ENCODE assay signal across 13 cellular contexts in the genomic region with DNA sequence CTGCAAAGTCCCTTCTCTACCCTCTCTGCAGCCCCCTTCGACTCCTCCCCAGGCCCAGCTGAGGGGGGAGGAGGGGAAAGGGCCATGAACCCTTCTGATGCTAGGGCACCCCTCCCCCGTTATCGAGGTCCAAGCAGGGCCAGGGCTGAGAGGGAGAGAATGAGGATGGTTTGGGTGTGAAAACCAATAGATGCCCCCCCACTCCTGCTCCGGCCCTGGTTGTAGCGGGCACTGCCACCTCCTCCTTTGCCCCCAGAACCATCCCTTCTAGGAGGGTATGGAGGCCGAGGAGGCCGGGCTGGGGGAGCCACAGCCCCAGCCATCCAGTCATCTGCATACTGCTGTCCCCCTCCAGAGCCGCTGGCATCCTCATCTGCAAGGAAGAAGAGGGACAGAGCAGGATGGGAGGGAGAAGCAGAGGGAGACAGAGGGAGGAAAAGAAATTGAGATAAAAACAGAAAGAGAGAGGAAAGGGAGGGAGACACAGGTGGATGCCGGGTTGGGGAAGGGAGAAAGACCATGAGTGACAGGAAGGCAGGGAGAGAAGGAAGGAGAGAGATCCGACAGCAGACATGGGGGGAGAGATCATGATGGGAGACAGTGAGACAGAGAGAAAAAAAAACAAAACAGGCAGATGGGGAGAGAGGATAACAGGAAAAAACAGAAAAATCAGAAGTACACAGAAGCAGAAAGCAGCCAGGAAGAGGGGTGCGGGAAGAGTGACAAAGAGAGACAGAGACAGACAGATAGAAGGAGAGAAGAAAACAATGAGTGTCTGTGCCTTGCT. TPM values are rescaled to one million over a fixed set of nuclear protein-coding genes. Genes with fewer than 3 reads are reported as not detected.
DNase-seq lines count a peak whose midpoint lies in the region; ATAC-seq, FAIRE-seq and TF ChIP-seq lines count a peak whose summit lies in the region.
"Had no signal": no experiment of that assay in that cellular context is flagged by ENCODE, and none has a peak within 500 bp of the region (broad histone marks: within the 10 kb centered on the region; RNA-seq: fewer than 3 reads in every experiment).

No MANE protein-coding gene starts in this region.

- no peak for TF ChIP-seq EP300 in HepG2 (IDR thresholded peaks at IDR 0.05; ENCODE audit: low read depth in 2 of 2, low read length in 2 of 2)
- TF ChIP-seq EP300 in HepG2 (CRISPR knock-in tag; IDR thresholded peaks at IDR 0.05; ENCODE audit: borderline replicate concordance): no peak

- H3K23ac ChIP-seq in mesenchymal stem cell (ENCODE audit: low read length in 2 of 2): no peak overlapping the region

- peak overlapping the region; percentile 35 for H3K27ac Mint-ChIP-seq in activated T-helper 1 cell treated with anti-CD3 and anti-CD28 coated beads, Interleukin-12 subunit alpha, Interleukin-12 subunit beta, Interleukin-2, Interleukin-4 antibody, amounts not matched to agents 30 ng/mL and 10 ng/mL and 1 ng/mL, durations not matched to agents 14 hours and 24 hours and 36 hours

- no peak for DNase-seq in HepG2 (ENCODE audit: low spot score)
- no peak for DNase-seq in right lobe of liver
- no peak for DNase-seq in activated T-helper 1 cell treated with anti-CD3 and anti-CD28 coated beads, Interleukin-12 subunit alpha, Interleukin-12 subunit beta, Interleukin-2, Interleukin-4 antibody, amounts not matched to agents 30 ng/mL and 10 ng/mL and 1 ng/mL, durations not matched to agents 14 hours and 24 hours and 36 hours (ENCODE audit: low spot score)
- no peak for DNase-seq in mesenchymal stem cell
- DNase-seq in HuH-7 (ENCODE audit: low spot score): no peak
- DNase-seq in dedifferentiated amniotic fluid mesenchymal stem cell (ENCODE audit: extremely low spot score): no peak
- DNase-seq in CD1c-positive myeloid dendritic cell (ENCODE audit: extremely low spot score): no peak
- DNase-seq: AML-193, GF-D8, NCI-H1105, SHP77 treated with DMSO at 0.1 percent for 48 hours had no signal

- H3K79me1 ChIP-seq in mesenchymal stem cell (replicated peaks; ENCODE audit: low read length, poor library complexity, severe bottlenecking): peaks cover under 1% of the 10 kb centered on the region

- 0 out of 6 replicates have a peak overlapping the region, but pooled peaks of 1 of the 3 experiments have one; percentile 73 for H3K4me3 ChIP-seq in HepG2 (replicated peaks in 1 of 3; ENCODE audit: insufficient read depth in 1 of 3, low read depth in 2 of 3, low read length in 3 of 3)
- H3K4me3 ChIP-seq in right lobe of liver: no peak overlapping the region
- H3K4me3 ChIP-seq in mesenchymal stem cell (ENCODE audit: insufficient read depth in 1 of 2, low read depth in 1 of 2, low read length in 2 of 2): no peak overlapping the region

- H3K18ac ChIP-seq in mesenchymal stem cell (ENCODE audit: low read depth in 1 of 2, low read length in 2 of 2): no peak overlapping the region

- no peaks in the 10 kb centered on the region for H3K79me2 ChIP-seq in HepG2 (ENCODE audit: insufficient read depth, low read length)

- TF ChIP-seq RAD21 in HepG2 (CRISPR knock-in tag; IDR thresholded peaks at IDR 0.05): no peak

- no peak overlapping the region for H3K4ac ChIP-seq in mesenchymal stem cell (ENCODE audit: low read depth in 1 of 2, low read length in 2 of 2)

- no peak overlapping the region for H2BK5ac ChIP-seq in mesenchymal stem cell (ENCODE audit: low read depth, low read length, poor library complexity, severe bottlenecking)

- H2BK15ac ChIP-seq in mesenchymal stem cell (ENCODE audit: low read depth, poor library complexity, severe bottlenecking): no peak overlapping the region

- no peak for TF ChIP-seq POLR2A in HepG2 (IDR thresholded peaks at IDR 0.05; ENCODE audit: insufficient read depth in 1 of 2, low read depth in 2 of 2, low read length in 2 of 2)
- TF ChIP-seq POLR2A in right lobe of liver (IDR thresholded peaks at IDR 0.05): no peak

- POLR2A ChIA-PET in HepG2 (lab: Yijun Ruan, JAX): no interaction called here

- CTCF ChIA-PET in HepG2 (lab: Yijun Ruan, JAX; ENCODE audit: low intra/inter-chr PET ratio, low total read pairs): no interaction called here

- no peak overlapping the region for H4K91ac ChIP-seq in mesenchymal stem cell (ENCODE audit: low read length)

- H3K4me1 ChIP-seq in HepG2 (ENCODE audit: insufficient read depth, low read length) (peaks cover 43% of the 10 kb centered on the region), right lobe of liver (peaks cover 0 to 6% (median 2%) of the 10 kb centered on the region in 4 donors), mesenchymal stem cell (ENCODE audit: control insufficient read depth, insufficient read depth, low read depth, low read length) (peaks cover 26% of the 10 kb centered on the region)

- peaks cover 1 to 43% of the 10 kb centered on the region in 2 experiments; a peak in 3 of 5 replicates for H3K27me3 ChIP-seq in HepG2 (ENCODE audit: control insufficient read depth in 1 of 2, insufficient read depth in 2 of 2, low read length in 2 of 2)
- H3K27me3 ChIP-seq in right lobe of liver: no peaks in the 10 kb centered on the region
- peaks cover 35 to 44% of the 10 kb centered on the region in 2 experiments for H3K27me3 ChIP-seq in mesenchymal stem cell (ENCODE audit: control insufficient read depth in 1 of 2, insufficient read depth in 1 of 2, low read length in 2 of 2)

- H3K9ac ChIP-seq in HepG2 (ENCODE audit: insufficient read depth, low read depth, low read length) (no peak overlapping the region), mesenchymal stem cell (ENCODE audit: low read length) (no peak overlapping the region)

- H4K20me1 ChIP-seq in HepG2 (ENCODE audit: insufficient read depth, low read length): no peaks in the 10 kb centered on the region

- FAIRE-seq in HepG2 (lab: Jason Lieb, UNC): no peak

- peaks cover 34% of the 10 kb centered on the region for H3K27me3 Mint-ChIP-seq in activated T-helper 1 cell treated with anti-CD3 and anti-CD28 coated beads, Interleukin-12 subunit alpha, Interleukin-12 subunit beta, Interleukin-2, Interleukin-4 antibody, amounts not matched to agents 30 ng/mL and 10 ng/mL and 1 ng/mL, durations not matched to agents 14 hours and 24 hours and 36 hours (ENCODE audit: insufficient read depth)

- H3K4me3 Mint-ChIP-seq in activated T-helper 1 cell treated with anti-CD3 and anti-CD28 coated beads, Interleukin-12 subunit alpha, Interleukin-12 subunit beta, Interleukin-2, Interleukin-4 antibody, amounts not matched to agents 30 ng/mL and 10 ng/mL and 1 ng/mL, durations not matched to agents 14 hours and 24 hours and 36 hours: peak overlapping the region; percentile 76

- H2BK120ac ChIP-seq in mesenchymal stem cell (ENCODE audit: low read depth, low read length): no peak overlapping the region

- no peak for ATAC-seq in HepG2
- no peak for ATAC-seq in right lobe of liver
- no peak for ATAC-seq in GM18909 (IDR thresholded peaks at IDR 0.05; ENCODE audit: poor library complexity, unreplicated experiment)

- no peak overlapping the region for H2AK5ac ChIP-seq in mesenchymal stem cell (ENCODE audit: low read length, severe bottlenecking)

- H3K9me3 ChIP-seq in HepG2 (ENCODE audit: low read length) (no peaks in the 10 kb centered on the region), right lobe of liver (no peaks in the 10 kb centered on the region), mesenchymal stem cell (ENCODE audit: control insufficient read depth, low read length) (no peaks in the 10 kb centered on the region)

- H3K4me1 Mint-ChIP-seq in activated T-helper 1 cell treated with anti-CD3 and anti-CD28 coated beads, Interleukin-12 subunit alpha, Interleukin-12 subunit beta, Interleukin-2, Interleukin-4 antibody, amounts not matched to agents 30 ng/mL and 10 ng/mL and 1 ng/mL, durations not matched to agents 14 hours and 24 hours and 36 hours (ENCODE audit: low read depth): peaks cover 67% of the 10 kb centered on the region

- H3K9me3 Mint-ChIP-seq in activated T-helper 1 cell treated with anti-CD3 and anti-CD28 coated beads, Interleukin-12 subunit alpha, Interleukin-12 subunit beta, Interleukin-2, Interleukin-4 antibody, amounts not matched to agents 30 ng/mL and 10 ng/mL and 1 ng/mL, durations not matched to agents 14 hours and 24 hours and 36 hours: no peaks in the 10 kb centered on the region

- no peak overlapping the region for H3K27ac ChIP-seq in HepG2 (ENCODE audit: extremely low read length, insufficient read depth, low read length)
- no peak overlapping the region for H3K27ac ChIP-seq in right lobe of liver
- no peak overlapping the region for H3K27ac ChIP-seq in mesenchymal stem cell (ENCODE audit: low read length, poor library complexity, severe bottlenecking)
- H3K27ac ChIP-seq: coronary artery had no signal

- H3K4me2 ChIP-seq in HepG2 (ENCODE audit: low read depth, low read length): peak overlapping the region; percentile 77; the same call in 1 of the 2 replicates
- no peak overlapping the region for H3K4me2 ChIP-seq in mesenchymal stem cell (ENCODE audit: low read length, poor library complexity, severe bottlenecking)

- H2AFZ ChIP-seq in HepG2 (ENCODE audit: low read length): no peak overlapping the region
- H2AFZ ChIP-seq in mesenchymal stem cell (ENCODE audit: low read depth, low read length): no peak overlapping the region

- H3K36me3 Mint-ChIP-seq in activated T-helper 1 cell treated with anti-CD3 and anti-CD28 coated beads, Interleukin-12 subunit alpha, Interleukin-12 subunit beta, Interleukin-2, Interleukin-4 antibody, amounts not matched to agents 30 ng/mL and 10 ng/mL and 1 ng/mL, durations not matched to agents 14 hours and 24 hours and 36 hours (ENCODE audit: low read depth): peaks cover 2% of the 10 kb centered on the region

- H3K36me3 ChIP-seq in HepG2 (replicated peaks in 1 of 2; ENCODE audit: control insufficient read depth in 1 of 2, insufficient read depth in 2 of 2, low read length in 2 of 2) (no peaks in the 10 kb centered on the region), right lobe of liver (no peaks in the 10 kb centered on the region), mesenchymal stem cell (ENCODE audit: control insufficient read depth in 1 of 2, insufficient read depth in 2 of 2, low read depth in 1 of 2, low read length in 2 of 2) (peaks cover 0 to 11% of the 10 kb centered on the region in 2 experiments)

- H4K8ac ChIP-seq in mesenchymal stem cell (ENCODE audit: low read length): peak overlapping the region; percentile 24

- no peak overlapping the region for H3K14ac ChIP-seq in mesenchymal stem cell (ENCODE audit: low read length in 2 of 2)

- in situ Hi-C loops in HepG2 (cut with HindIII; ENCODE audit: extremely low pct_ligation_motif_present, low pct_unique_long_range_greater_than_20kb): no loop called here

- intact Hi-C loops in HepG2 (cut with micrococcal nuclease; ENCODE audit: unreplicated experiment) (no loop called here), right lobe of liver (cut with DNase I) (no loop called here)
- intact Hi-C loops in activated T-helper 1 cell treated with anti-CD3 and anti-CD28 coated beads, Interleukin-12 subunit alpha, Interleukin-12 subunit beta, Interleukin-2, Interleukin-4 antibody, amounts not matched to agents 30 ng/mL and 10 ng/mL and 1 ng/mL, durations not matched to agents 14 hours and 24 hours and 36 hours (cut with micrococcal nuclease): no loop called here

- BruUV-seq in HepG2 (replicated peaks; lab: Mats Ljungman, UMichigan): no TSS peak

- TF ChIP-seq CTCF in HepG2 (CRISPR knock-in tag; IDR thresholded peaks at IDR 0.05) (no peak), right lobe of liver (IDR thresholded peaks at IDR 0.05) (no peak)

- WGBS in HepG2 (ENCODE audit: low lambda C conversion rate): 55% methylated on average over 11 of the region's 11 CpGs
- 71% methylated on average over 10 of the region's 11 CpGs for WGBS in right lobe of liver (ENCODE audit: insufficient coverage, low coverage, low lambda C conversion rate, missing lambda C conversion rate)
- WGBS in mesenchymal stem cell: 82% methylated on average over 8 of the region's 11 CpGs

- no peak overlapping the region for H2BK12ac ChIP-seq in mesenchymal stem cell (ENCODE audit: low read length in 2 of 2)

RNA-seq across cellular contexts. Expression of a gene that starts 1.9 kb away (rescaled TPM):
- total RNA-seq in HepG2 (2016; rRNA removed; fragmentation: Illumina TruSeq; extraction: Trizol) (0.29 TPM in 1 of 2 replicates, not detected in the other), right lobe of liver (1 to 10 TPM in 1 of 6 experiments, under 1 TPM in 4, not detected in 1; 0.12 to 1.1 (median 0.56) TPM)
- not detected in 2 replicates for total RNA-seq in HepG2 (2016; cell fraction: cytosol; rRNA removed; fragmentation: Illumina TruSeq; extraction: Trizol; ENCODE audit: low read depth)
- total RNA-seq in HepG2 (2016; cell fraction: insoluble cytoplasmic fraction; rRNA removed; fragmentation: Illumina TruSeq; extraction: Trizol): 0.07 and 0.13 TPM in 2 replicates
- 0.06 and 0.14 TPM in 2 replicates for total RNA-seq in HepG2 (2016; cell fraction: membrane; rRNA removed; fragmentation: Illumina TruSeq; extraction: Trizol)
- 0.28 and 0.34 TPM in 2 replicates for total RNA-seq in HepG2 (2016; cell fraction: nucleus; rRNA removed; fragmentation: Illumina TruSeq; extraction: Trizol)
- polyA plus RNA-seq in HepG2 (2011; rRNA removed): 0.41 and 0.73 TPM in 2 replicates
- 0.24 and 0.25 TPM in 2 replicates for polyA plus RNA-seq in HepG2 (2011; cell fraction: cytosol; rRNA removed)
- polyA plus RNA-seq in HepG2 (2011; cell fraction: nucleus; rRNA removed): 1.7 and 1.8 TPM in 2 replicates
- polyA plus RNA-seq in HepG2 (2012): 0.35 and 0.71 TPM in 2 replicates
- 0.15 TPM in 1 of 2 replicates, not detected in the other for polyA plus RNA-seq in HepG2 (2016; cell fraction: cytosol; fragmentation: Illumina TruSeq; extraction: Trizol; ENCODE audit: low read depth)
- polyA plus RNA-seq in HepG2 (2016; cell fraction: insoluble cytoplasmic fraction; fragmentation: Illumina TruSeq; extraction: Trizol; ENCODE audit: low read depth): 0.22 and 0.42 TPM in 2 replicates
- polyA plus RNA-seq in HepG2 (2016; cell fraction: membrane; fragmentation: Illumina TruSeq; extraction: Trizol; ENCODE audit: low read depth): 0.13 and 0.14 TPM in 2 replicates
- polyA plus RNA-seq in HepG2 (2016; cell fraction: nucleus; fragmentation: Illumina TruSeq; extraction: Trizol; ENCODE audit: insufficient read depth, low read depth): 0.70 and 1.3 TPM in 2 replicates
- polyA minus RNA-seq in HepG2 (2011; rRNA and poly(A)+ RNA removed; ENCODE audit: low replicate concordance): 0.58 and 0.64 TPM in 2 replicates
- polyA minus RNA-seq in HepG2 (2011; cell fraction: cytosol; rRNA and poly(A)+ RNA removed): not detected in 2 replicates
- 0.25 and 0.26 TPM in 2 replicates for polyA minus RNA-seq in HepG2 (2011; cell fraction: nucleus; rRNA and poly(A)+ RNA removed)
- total RNA-seq in activated T-helper 1 cell treated with anti-CD3 and anti-CD28 coated beads, Interleukin-12 subunit alpha, Interleukin-12 subunit beta, Interleukin-2, Interleukin-4 antibody, amounts not matched to agents 30 ng/mL and 10 ng/mL and 1 ng/mL, durations not matched to agents 14 hours and 24 hours and 36 hours: 1.3 and 1.5 TPM in 2 replicates
- 8.2 TPM for polyA plus RNA-seq in mesenchymal stem cell (2013, experiment 1 of 2)
- polyA plus RNA-seq in mesenchymal stem cell (2013, experiment 2 of 2): 8.0 TPM

RNA-seq across cellular contexts. Expression of a gene that starts 6.9 kb away (rescaled TPM):
- total RNA-seq in HepG2 (2016; rRNA removed; fragmentation: Illumina TruSeq; extraction: Trizol) (0.10 and 0.64 TPM in 2 replicates), right lobe of liver (under 1 TPM in 2 of 6 experiments, not detected in 4; 0.35 to 0.40 TPM)
- total RNA-seq in HepG2 (2016; cell fraction: cytosol; rRNA removed; fragmentation: Illumina TruSeq; extraction: Trizol; ENCODE audit: low read depth): 0.35 TPM in 1 of 2 replicates, not detected in the other
- 1.0 TPM in 1 of 2 replicates, not detected in the other for total RNA-seq in HepG2 (2016; cell fraction: insoluble cytoplasmic fraction; rRNA removed; fragmentation: Illumina TruSeq; extraction: Trizol)
- 0.12 and 0.14 TPM in 2 replicates for total RNA-seq in HepG2 (2016; cell fraction: membrane; rRNA removed; fragmentation: Illumina TruSeq; extraction: Trizol)
- 2.1 and 2.7 TPM in 2 replicates for total RNA-seq in HepG2 (2016; cell fraction: nucleus; rRNA removed; fragmentation: Illumina TruSeq; extraction: Trizol)
- polyA plus RNA-seq in HepG2 (2011; rRNA removed): 0.76 and 0.78 TPM in 2 replicates
- 0.46 and 0.51 TPM in 2 replicates for polyA plus RNA-seq in HepG2 (2011; cell fraction: cytosol; rRNA removed)
- 6.6 and 8.4 TPM in 2 replicates for polyA plus RNA-seq in HepG2 (2011; cell fraction: nucleus; rRNA removed)
- 0.68 and 1.2 TPM in 2 replicates for polyA plus RNA-seq in HepG2 (2012)
- polyA plus RNA-seq in HepG2 (2016; cell fraction: cytosol; fragmentation: Illumina TruSeq; extraction: Trizol; ENCODE audit: low read depth): 0.05 TPM in 1 of 2 replicates, not detected in the other
- polyA plus RNA-seq in HepG2 (2016; cell fraction: insoluble cytoplasmic fraction; fragmentation: Illumina TruSeq; extraction: Trizol; ENCODE audit: low read depth): 0.38 and 0.47 TPM in 2 replicates
- 0.07 TPM in 1 of 2 replicates, not detected in the other for polyA plus RNA-seq in HepG2 (2016; cell fraction: membrane; fragmentation: Illumina TruSeq; extraction: Trizol; ENCODE audit: low read depth)
- polyA plus RNA-seq in HepG2 (2016; cell fraction: nucleus; fragmentation: Illumina TruSeq; extraction: Trizol; ENCODE audit: insufficient read depth, low read depth): 3.9 and 4.1 TPM in 2 replicates
- 0.94 and 1.2 TPM in 2 replicates for polyA minus RNA-seq in HepG2 (2011; rRNA and poly(A)+ RNA removed; ENCODE audit: low replicate concordance)
- polyA minus RNA-seq in HepG2 (2011; cell fraction: cytosol; rRNA and poly(A)+ RNA removed): 0.49 TPM in 1 of 2 replicates, not detected in the other
- 0.90 and 3.9 TPM in 2 replicates for polyA minus RNA-seq in HepG2 (2011; cell fraction: nucleus; rRNA and poly(A)+ RNA removed)
- 3.9 and 4.8 TPM in 2 replicates for total RNA-seq in activated T-helper 1 cell treated with anti-CD3 and anti-CD28 coated beads, Interleukin-12 subunit alpha, Interleukin-12 subunit beta, Interleukin-2, Interleukin-4 antibody, amounts not matched to agents 30 ng/mL and 10 ng/mL and 1 ng/mL, durations not matched to agents 14 hours and 24 hours and 36 hours
- 3.4 TPM for polyA plus RNA-seq in mesenchymal stem cell (2013, experiment 1 of 2)
- 2.7 TPM for polyA plus RNA-seq in mesenchymal stem cell (2013, experiment 2 of 2)

RNA-seq across cellular contexts. Expression of a gene that starts 7.4 kb away (rescaled TPM):
- total RNA-seq in HepG2 (2016; rRNA removed; fragmentation: Illumina TruSeq; extraction: Trizol) (0.22 and 0.33 TPM in 2 replicates), right lobe of liver (1 to 10 TPM in 4 of 6 experiments, under 1 TPM in 2; 0.81 to 5.9 (median 4.4) TPM)
- total RNA-seq in HepG2 (2016; cell fraction: cytosol; rRNA removed; fragmentation: Illumina TruSeq; extraction: Trizol; ENCODE audit: low read depth): not detected in 2 replicates
- 0.15 and 0.43 TPM in 2 replicates for total RNA-seq in HepG2 (2016; cell fraction: insoluble cytoplasmic fraction; rRNA removed; fragmentation: Illumina TruSeq; extraction: Trizol)
- 0.10 TPM in 1 of 2 replicates, not detected in the other for total RNA-seq in HepG2 (2016; cell fraction: membrane; rRNA removed; fragmentation: Illumina TruSeq; extraction: Trizol)
- total RNA-seq in HepG2 (2016; cell fraction: nucleus; rRNA removed; fragmentation: Illumina TruSeq; extraction: Trizol): 1.1 and 1.7 TPM in 2 replicates
- 0.09 and 0.12 TPM in 2 replicates for polyA plus RNA-seq in HepG2 (2011; rRNA removed)
- polyA plus RNA-seq in HepG2 (2011; cell fraction: cytosol; rRNA removed): 0.05 and 0.08 TPM in 2 replicates
- polyA plus RNA-seq in HepG2 (2011; cell fraction: nucleus; rRNA removed): 0.80 and 1.3 TPM in 2 replicates
- polyA plus RNA-seq in HepG2 (2012): 2.9 and 4.8 TPM in 2 replicates
- not detected in 2 replicates for polyA plus RNA-seq in HepG2 (2016; cell fraction: cytosol; fragmentation: Illumina TruSeq; extraction: Trizol; ENCODE audit: low read depth)
- polyA plus RNA-seq in HepG2 (2016; cell fraction: insoluble cytoplasmic fraction; fragmentation: Illumina TruSeq; extraction: Trizol; ENCODE audit: low read depth): not detected in 2 replicates
- polyA plus RNA-seq in HepG2 (2016; cell fraction: membrane; fragmentation: Illumina TruSeq; extraction: Trizol; ENCODE audit: low read depth): not detected in 2 replicates
- 0.81 and 0.92 TPM in 2 replicates for polyA plus RNA-seq in HepG2 (2016; cell fraction: nucleus; fragmentation: Illumina TruSeq; extraction: Trizol; ENCODE audit: insufficient read depth, low read depth)
- 0.06 and 1.5 TPM in 2 replicates for polyA minus RNA-seq in HepG2 (2011; rRNA and poly(A)+ RNA removed; ENCODE audit: low replicate concordance)
- polyA minus RNA-seq in HepG2 (2011; cell fraction: cytosol; rRNA and poly(A)+ RNA removed): not detected in 2 replicates
- 0.52 and 0.62 TPM in 2 replicates for polyA minus RNA-seq in HepG2 (2011; cell fraction: nucleus; rRNA and poly(A)+ RNA removed)
- total RNA-seq in activated T-helper 1 cell treated with anti-CD3 and anti-CD28 coated beads, Interleukin-12 subunit alpha, Interleukin-12 subunit beta, Interleukin-2, Interleukin-4 antibody, amounts not matched to agents 30 ng/mL and 10 ng/mL and 1 ng/mL, durations not matched to agents 14 hours and 24 hours and 36 hours: 25.0 and 30.6 TPM in 2 replicates
- 0.15 TPM for polyA plus RNA-seq in mesenchymal stem cell (2013, experiment 1 of 2)
- polyA plus RNA-seq in mesenchymal stem cell (2013, experiment 2 of 2): 0.32 TPM

RNA-seq across cellular contexts. Expression of a gene that starts 11.8 kb away (rescaled TPM):
- 2.0 and 9.6 TPM in 2 replicates for total RNA-seq in HepG2 (2016; rRNA removed; fragmentation: Illumina TruSeq; extraction: Trizol)
- total RNA-seq in HepG2 (2016; cell fraction: cytosol; rRNA removed; fragmentation: Illumina TruSeq; extraction: Trizol; ENCODE audit: low read depth): 1.5 and 1.8 TPM in 2 replicates
- 2.3 and 9.9 TPM in 2 replicates for total RNA-seq in HepG2 (2016; cell fraction: insoluble cytoplasmic fraction; rRNA removed; fragmentation: Illumina TruSeq; extraction: Trizol)
- 3.1 and 3.3 TPM in 2 replicates for total RNA-seq in HepG2 (2016; cell fraction: membrane; rRNA removed; fragmentation: Illumina TruSeq; extraction: Trizol)
- total RNA-seq in HepG2 (2016; cell fraction: nucleus; rRNA removed; fragmentation: Illumina TruSeq; extraction: Trizol): 15.6 and 20.8 TPM in 2 replicates
- polyA plus RNA-seq in HepG2 (2011; rRNA removed): 4.7 and 7.0 TPM in 2 replicates
- polyA plus RNA-seq in HepG2 (2011; cell fraction: cytosol; rRNA removed): 1.6 and 1.7 TPM in 2 replicates
- 46.2 and 74.5 TPM in 2 replicates for polyA plus RNA-seq in HepG2 (2011; cell fraction: nucleus; rRNA removed)
- 7.0 and 9.8 TPM in 2 replicates for polyA plus RNA-seq in HepG2 (2012)
- polyA plus RNA-seq in HepG2 (2016; cell fraction: cytosol; fragmentation: Illumina TruSeq; extraction: Trizol; ENCODE audit: low read depth): 1.8 TPM in 2 replicates
- 3.5 and 4.4 TPM in 2 replicates for polyA plus RNA-seq in HepG2 (2016; cell fraction: insoluble cytoplasmic fraction; fragmentation: Illumina TruSeq; extraction: Trizol; ENCODE audit: low read depth)
- polyA plus RNA-seq in HepG2 (2016; cell fraction: membrane; fragmentation: Illumina TruSeq; extraction: Trizol; ENCODE audit: low read depth): 3.1 TPM in 2 replicates
- 51.8 and 52.2 TPM in 2 replicates for polyA plus RNA-seq in HepG2 (2016; cell fraction: nucleus; fragmentation: Illumina TruSeq; extraction: Trizol; ENCODE audit: insufficient read depth, low read depth)
- polyA minus RNA-seq in HepG2 (2011; rRNA and poly(A)+ RNA removed; ENCODE audit: low replicate concordance): 10.0 and 12.3 TPM in 2 replicates
- polyA minus RNA-seq in HepG2 (2011; cell fraction: cytosol; rRNA and poly(A)+ RNA removed): 1.5 and 2.7 TPM in 2 replicates
- polyA minus RNA-seq in HepG2 (2011; cell fraction: nucleus; rRNA and poly(A)+ RNA removed): 15.2 and 18.6 TPM in 2 replicates
- total RNA-seq in right lobe of liver: 10 to 100 TPM in 4 of 6 experiments, 1 to 10 TPM in 2; 8.2 to 14.6 (median 10.3) TPM
- total RNA-seq in activated T-helper 1 cell treated with anti-CD3 and anti-CD28 coated beads, Interleukin-12 subunit alpha, Interleukin-12 subunit beta, Interleukin-2, Interleukin-4 antibody, amounts not matched to agents 30 ng/mL and 10 ng/mL and 1 ng/mL, durations not matched to agents 14 hours and 24 hours and 36 hours: 43.9 and 44.3 TPM in 2 replicates
- polyA plus RNA-seq in mesenchymal stem cell (2013, experiment 1 of 2): 11.9 TPM
- polyA plus RNA-seq in mesenchymal stem cell (2013, experiment 2 of 2): 11.4 TPM

RNA-seq across cellular contexts. Expression of a gene that starts 21.6 kb away (rescaled TPM):
- 115 and 120 TPM in 2 replicates for total RNA-seq in HepG2 (2016; rRNA removed; fragmentation: Illumina TruSeq; extraction: Trizol)
- total RNA-seq in HepG2 (2016; cell fraction: cytosol; rRNA removed; fragmentation: Illumina TruSeq; extraction: Trizol; ENCODE audit: low read depth): 39.3 and 64.2 TPM in 2 replicates
- total RNA-seq in HepG2 (2016; cell fraction: insoluble cytoplasmic fraction; rRNA removed; fragmentation: Illumina TruSeq; extraction: Trizol): 113 and 130 TPM in 2 replicates
- total RNA-seq in HepG2 (2016; cell fraction: membrane; rRNA removed; fragmentation: Illumina TruSeq; extraction: Trizol): 64.6 and 78.5 TPM in 2 replicates
- 43.3 and 51.5 TPM in 2 replicates for total RNA-seq in HepG2 (2016; cell fraction: nucleus; rRNA removed; fragmentation: Illumina TruSeq; extraction: Trizol)
- 111 and 118 TPM in 2 replicates for polyA plus RNA-seq in HepG2 (2011; rRNA removed)
- 170 and 243 TPM in 2 replicates for polyA plus RNA-seq in HepG2 (2011; cell fraction: cytosol; rRNA removed)
- polyA plus RNA-seq in HepG2 (2011; cell fraction: nucleus; rRNA removed): 155 and 156 TPM in 2 replicates
- polyA plus RNA-seq in HepG2 (2012): 58.9 and 63.9 TPM in 2 replicates
- polyA plus RNA-seq in HepG2 (2016; cell fraction: cytosol; fragmentation: Illumina TruSeq; extraction: Trizol; ENCODE audit: low read depth): 44.3 and 58.0 TPM in 2 replicates
- 97.2 and 108 TPM in 2 replicates for polyA plus RNA-seq in HepG2 (2016; cell fraction: insoluble cytoplasmic fraction; fragmentation: Illumina TruSeq; extraction: Trizol; ENCODE audit: low read depth)
- polyA plus RNA-seq in HepG2 (2016; cell fraction: membrane; fragmentation: Illumina TruSeq; extraction: Trizol; ENCODE audit: low read depth): 53.6 and 55.9 TPM in 2 replicates
- polyA plus RNA-seq in HepG2 (2016; cell fraction: nucleus; fragmentation: Illumina TruSeq; extraction: Trizol; ENCODE audit: insufficient read depth, low read depth): 100 and 103 TPM in 2 replicates
- polyA minus RNA-seq in HepG2 (2011; rRNA and poly(A)+ RNA removed; ENCODE audit: low replicate concordance): 38.7 and 82.7 TPM in 2 replicates
- 11.4 and 11.6 TPM in 2 replicates for polyA minus RNA-seq in HepG2 (2011; cell fraction: cytosol; rRNA and poly(A)+ RNA removed)
- 13.3 and 15.4 TPM in 2 replicates for polyA minus RNA-seq in HepG2 (2011; cell fraction: nucleus; rRNA and poly(A)+ RNA removed)
- total RNA-seq in right lobe of liver: 10 to 100 TPM; 35.8 to 66.6 (median 44.9) TPM
- 119 and 133 TPM in 2 replicates for total RNA-seq in activated T-helper 1 cell treated with anti-CD3 and anti-CD28 coated beads, Interleukin-12 subunit alpha, Interleukin-12 subunit beta, Interleukin-2, Interleukin-4 antibody, amounts not matched to agents 30 ng/mL and 10 ng/mL and 1 ng/mL, durations not matched to agents 14 hours and 24 hours and 36 hours
- 121 TPM for polyA plus RNA-seq in mesenchymal stem cell (2013, experiment 1 of 2)
- polyA plus RNA-seq in mesenchymal stem cell (2013, experiment 2 of 2): 121 TPM
